8 cellular contexts compared by ENCODE assay signal in the genomic region with DNA sequence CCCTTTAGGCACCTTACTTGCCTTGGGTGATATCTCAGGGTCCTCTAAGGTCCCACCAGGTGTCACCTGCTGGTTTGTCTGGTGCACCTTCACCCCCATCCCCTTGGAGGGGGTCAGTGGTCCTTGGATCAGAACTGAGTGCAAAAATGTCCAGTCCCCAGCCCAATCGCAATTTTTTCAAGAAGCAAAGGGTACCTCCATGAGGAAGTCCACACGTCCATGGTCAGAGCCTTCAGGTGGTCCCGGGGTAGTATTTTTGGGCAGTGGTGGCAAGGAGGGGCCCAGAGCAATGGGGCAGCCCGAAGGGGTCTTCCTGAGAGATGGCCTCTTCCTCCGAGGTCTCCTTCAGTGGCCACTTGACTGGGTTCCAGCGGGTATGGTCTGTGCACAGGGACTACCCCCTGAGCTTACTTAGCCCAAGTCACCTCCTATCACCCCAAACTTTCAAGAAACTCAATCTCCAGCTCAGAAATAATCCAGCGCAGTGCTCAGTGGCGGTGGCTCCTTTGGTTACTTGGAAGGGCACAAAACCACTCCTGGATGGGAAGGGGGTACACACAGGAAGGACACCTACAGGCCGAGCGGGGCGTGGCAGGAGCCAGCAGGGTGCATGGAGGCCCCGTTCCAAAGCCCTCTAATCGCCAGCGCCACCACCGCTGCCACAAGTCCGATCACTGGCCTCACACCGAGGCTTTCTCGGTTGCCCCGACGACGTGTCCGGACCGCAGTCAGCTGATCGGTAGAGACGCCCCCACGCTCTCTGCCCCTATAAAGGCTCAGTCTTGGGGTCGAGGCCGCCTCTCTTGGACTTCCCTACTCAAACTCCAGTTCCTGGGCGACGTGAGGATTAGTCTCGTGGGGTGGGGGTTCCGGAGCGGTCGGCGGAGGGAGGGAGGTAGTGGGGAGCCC. TPM values are rescaled to one million over a fixed set of nuclear protein-coding genes. Genes with fewer than 3 reads are reported as not detected.
DNase-seq lines count a peak whose midpoint lies in the region; ATAC-seq and TF ChIP-seq lines count a peak whose summit lies in the region.

No MANE protein-coding gene starts in this region.

- H3K9me3 Mint-ChIP-seq in activated T-helper 17 cell treated with anti-CD3 and anti-CD28 coated beads, Interleukin-2, amount 50 U/mL, for 72 hours, result no peaks in the 10 kb centered on the region

- peaks cover 15% of the 10 kb centered on the region for H3K4me1 Mint-ChIP-seq in activated T-helper 17 cell treated with anti-CD3 and anti-CD28 coated beads, Interleukin-2, amount 50 U/mL, for 72 hours

- peaks cover 25% of the 10 kb centered on the region for H3K36me3 Mint-ChIP-seq in activated T-helper 17 cell treated with anti-CD3 and anti-CD28 coated beads, Interleukin-2, amount 50 U/mL, for 72 hours (ENCODE audit: low read depth)

- TF ChIP-seq CTCF in 22Rv1 (IDR thresholded peaks at IDR 0.05), result peak; percentile 39
- TF ChIP-seq CTCF in GM13977 (IDR thresholded peaks at IDR 0.05; ENCODE audit: extremely low read depth, insufficient read depth, missing control alignments), result peak; percentile 46
- peak; percentile 42 for TF ChIP-seq CTCF in foreskin fibroblast (IDR thresholded peaks at IDR 0.05; ENCODE audit: low read depth, low read length)

- peak overlapping the region in 1 of 2 donors; percentile 15 for H3K4me3 ChIP-seq in foreskin fibroblast (ENCODE audit: low read depth in 1 of 2, low read length in 2 of 2)

- in situ Hi-C loops in GM13977 (cut with MboI; ENCODE audit: low pct_unique_long_range_greater_than_20kb, low sequenced_read_pairs, unreplicated experiment), result no loop called here

- DNase-seq in GM13977 (ENCODE audit: low spot score), result peak; percentile 70
- peak; percentile 26 for DNase-seq in NCI-H82 treated with DMSO at 0.1 percent for 48 hours (lab: John Stamatoyannopoulos, UW; ENCODE audit: unreplicated experiment)
- peak; percentile 30 to 70 for DNase-seq in foreskin fibroblast
- peak; percentile 24 for DNase-seq in occipital lobe (lab: John Stamatoyannopoulos, UW)
- no peak for DNase-seq in NCI-H446 treated with DMSO at 0.1 percent for 48 hours (lab: John Stamatoyannopoulos, UW)

- peak overlapping the region; percentile 42 for H3K4me3 Mint-ChIP-seq in activated T-helper 17 cell treated with anti-CD3 and anti-CD28 coated beads, Interleukin-2, amount 50 U/mL, for 72 hours

- peak; percentile 48 for ATAC-seq in activated T-helper 17 cell treated with anti-CD3 and anti-CD28 coated beads, Interleukin-2, amount 50 U/mL, for 72 hours (replicated peaks)
- no peak for ATAC-seq in GM21619 (IDR thresholded peaks at IDR 0.05; ENCODE audit: unreplicated experiment)

- H3K27ac Mint-ChIP-seq in activated T-helper 17 cell treated with anti-CD3 and anti-CD28 coated beads, Interleukin-2, amount 50 U/mL, for 72 hours, result peak overlapping the region; percentile 75

- no peaks in the 10 kb centered on the region for H3K27me3 Mint-ChIP-seq in activated T-helper 17 cell treated with anti-CD3 and anti-CD28 coated beads, Interleukin-2, amount 50 U/mL, for 72 hours

- H3K27ac ChIP-seq in 22Rv1, result peak overlapping the region; percentile 74

RNA-seq across cellular contexts. Expression of a gene that starts 4.5 kb away (rescaled TPM):
- total RNA-seq in activated T-helper 17 cell treated with anti-CD3 and anti-CD28 coated beads, Interleukin-2, amount 50 U/mL, for 72 hours, result 10 to 100 TPM in 1 of 2 donors, 1 to 10 TPM in 1; 7.6 to 12.9 TPM
- total RNA-seq in occipital lobe, result not detected

RNA-seq across cellular contexts. Expression of a gene that starts 16.7 kb away (rescaled TPM):
- 10 to 100 TPM; 81.1 to 96.4 TPM for total RNA-seq in activated T-helper 17 cell treated with anti-CD3 and anti-CD28 coated beads, Interleukin-2, amount 50 U/mL, for 72 hours
- total RNA-seq in occipital lobe, result 6.4 TPM

RNA-seq across cellular contexts. Expression of a gene that starts 16.9 kb away (rescaled TPM):
- 1 to 10 TPM; 1.5 to 5.6 TPM for total RNA-seq in activated T-helper 17 cell treated with anti-CD3 and anti-CD28 coated beads, Interleukin-2, amount 50 U/mL, for 72 hours
- total RNA-seq in occipital lobe, result 0.16 TPM

RNA-seq across cellular contexts. Expression of a gene that starts 30.2 kb away (rescaled TPM):
- 10 to 100 TPM; 48.3 to 50.7 TPM for total RNA-seq in activated T-helper 17 cell treated with anti-CD3 and anti-CD28 coated beads, Interleukin-2, amount 50 U/mL, for 72 hours
- total RNA-seq in occipital lobe, result 2.0 TPM

RNA-seq across cellular contexts. Expression of a gene that starts 33.0 kb away (rescaled TPM):
- total RNA-seq in activated T-helper 17 cell treated with anti-CD3 and anti-CD28 coated beads, Interleukin-2, amount 50 U/mL, for 72 hours, result 10 to 100 TPM; 10.7 to 22.2 TPM
- 4.2 TPM for total RNA-seq in occipital lobe

Comparison
In these comparisons a context has a peak if more than half of its experiments do, and no peak if none do; other contexts are left out.
1. RNA of a gene that starts 16.7 kb away (total RNA-seq): 81.1 to 96.4 TPM in activated T-helper 17 cell treated with anti-CD3 and anti-CD28 coated beads, Interleukin-2, amount 50 U/mL, for 72 hours; 6.4 TPM in occipital lobe (single experiment); every median in the first group is over 10 times any median in the second.
2. Peak in every context shown above with its lines, with median percentiles within 50 percentile points of each other: CTCF ChIP-seq.